ENCODE assay signal across 6 cellular contexts in the genomic region with DNA sequence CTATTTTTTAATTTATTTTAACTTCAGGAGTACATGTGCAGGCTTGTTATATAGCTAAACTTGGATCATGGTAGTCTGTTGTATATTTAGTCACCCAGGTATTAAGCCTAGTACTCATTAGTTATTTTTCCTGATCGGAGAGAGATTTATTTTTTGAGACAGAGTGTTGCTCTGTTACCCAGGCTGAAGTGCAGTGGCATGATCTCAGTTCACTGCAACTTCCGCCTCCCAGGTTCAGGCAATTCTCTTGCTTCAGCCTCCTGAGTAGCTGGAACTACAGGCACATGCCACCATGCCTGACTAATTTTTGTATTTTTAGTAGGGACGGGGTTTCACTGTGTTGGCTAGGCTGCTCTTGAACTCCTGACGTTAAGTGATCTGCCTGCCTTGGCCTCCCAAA.
DNase-seq lines count a peak whose midpoint lies in the region; ATAC-seq and TF ChIP-seq lines count a peak whose summit lies in the region.
"Not testable (repeated sequence)": the region's sequence is repeated elsewhere in the genome, so short reads cannot be mapped to it uniquely, and the experiment has no call there.

No MANE protein-coding gene starts in this region.

- H3K4me1 ChIP-seq in GM23338 (ENCODE audit: insufficient read depth); foreskin keratinocyte; testis: not testable (repeated sequence)
- H3K4me1 ChIP-seq in psoas muscle (peaks cover 21% of the 10 kb centered on the region), tibial artery (peaks cover 0 to 26% (median 1%) of the 10 kb centered on the region in 4 donors)

- not testable (repeated sequence) for H3K9me3 ChIP-seq in psoas muscle, testis, tibial artery

- TF ChIP-seq POLR2A in testis (IDR thresholded peaks at IDR 0.05): not testable (repeated sequence)

- not testable (repeated sequence) for H3K9me3 Mint-ChIP-seq in GM23338

- not testable (repeated sequence) for H3K4me3 ChIP-seq in GM23338, psoas muscle, testis, tibial artery

- H3K36me3 ChIP-seq in GM23338 (ENCODE audit: insufficient read depth); psoas muscle (ENCODE audit: insufficient read depth in 1 of 2, low read depth in 1 of 2); testis (ENCODE audit: low read depth, missing control alignments); tibial artery: not testable (repeated sequence)

- H3K4me3 Mint-ChIP-seq in GM23338: not testable (repeated sequence)

- intact Hi-C loops in left ventricle myocardium superior (cut with micrococcal nuclease); psoas muscle (cut with DNase I); testis (cut with DNase I; ENCODE audit: low total_unique reads); tibial artery (cut with DNase I; ENCODE audit: low total_unique reads): not testable (repeated sequence)

- H3F3A ChIP-seq in GM23338 (replicated peaks; ENCODE audit: low read depth): not testable (repeated sequence)

- H3K36me3 Mint-ChIP-seq in GM23338 (ENCODE audit: low read depth): not testable (repeated sequence)

- not testable (repeated sequence) for TF ChIP-seq CTCF in GM23338 (conservative IDR thresholded peaks at IDR 0.05; ENCODE audit: low read depth in 2 of 2); foreskin keratinocyte (conservative IDR thresholded peaks at IDR 0.05); psoas muscle (IDR thresholded peaks at IDR 0.05); testis (IDR thresholded peaks at IDR 0.05); tibial artery (IDR thresholded peaks at IDR 0.05)

- H3K9me2 ChIP-seq in GM23338 (ENCODE audit: insufficient read depth): not testable (repeated sequence)

- not testable (repeated sequence) for ATAC-seq in GM23338
- ATAC-seq in foreskin keratinocyte (peak; percentile 23), left ventricle myocardium superior (peak; percentile 38), psoas muscle (peak; percentile 72 to 91 (median 83))

- 32 to 47% (median 35%) methylated on average over 4 of the region's 4 CpGs for WGBS in psoas muscle, 3 donors
- 59 to 77% methylated on average over 4 of the region's 4 CpGs for WGBS in testis, 2 donors

- H3K27ac Mint-ChIP-seq in GM23338: not testable (repeated sequence)

- not testable (repeated sequence) for H3K4me2 ChIP-seq in GM23338

- H3K27me3 Mint-ChIP-seq in GM23338 (ENCODE audit: insufficient read depth, low read depth, poor library complexity): not testable (repeated sequence)

- H3K27me3 ChIP-seq in GM23338 (ENCODE audit: insufficient read depth); foreskin keratinocyte; psoas muscle (ENCODE audit: insufficient read depth in 3 of 3, low read length in 2 of 3); testis; tibial artery: not testable (repeated sequence)

- H3K4me1 Mint-ChIP-seq in GM23338: peaks cover 35% of the 10 kb centered on the region

- H4K20me1 ChIP-seq in GM23338 (replicated peaks; ENCODE audit: insufficient read depth): not testable (repeated sequence)

- DNase-seq in GM23338 (ENCODE audit: low spot score); left ventricle myocardium superior; testis; tibial artery: not testable (repeated sequence)
- DNase-seq in foreskin keratinocyte (peak in 1 of 2 donors; percentile 50), psoas muscle (peak in 1 of 2 donors; percentile 22)

- not testable (repeated sequence) for H2AFZ ChIP-seq in GM23338

- peaks cover 20% of the 10 kb centered on the region for H3K79me2 ChIP-seq in GM23338 (replicated peaks; ENCODE audit: insufficient read depth)

- H3K27ac ChIP-seq in GM23338 (ENCODE audit: low read depth) (peak overlapping the region; percentile 65), psoas muscle (peak overlapping the region; percentile 78), testis (peak overlapping the region; percentile 36 to 73), tibial artery (peak overlapping the region; percentile 21 to 22)
- H3K27ac ChIP-seq in foreskin keratinocyte: not testable (repeated sequence)
